27 cellular contexts compared by ENCODE assay signal in genomic region chr2:203918839-203919238, GRCh38. TPM values are rescaled to one million over a fixed set of nuclear protein-coding genes. Genes with fewer than 3 reads are reported as not detected.
DNase-seq lines count a peak whose midpoint lies in the region; ATAC-seq and TF ChIP-seq lines count a peak whose summit lies in the region.
"Had no signal": no experiment of that assay in that cellular context is flagged by ENCODE, and none has a peak within 500 bp of the region (broad histone marks: within the 10 kb centered on the region; RNA-seq: fewer than 3 reads in every experiment).

No MANE protein-coding gene starts in this region.

- H3K27me3 Mint-ChIP-seq in activated T-helper 17 cell treated with anti-CD3 and anti-CD28 coated beads, Interleukin-2, amount 50 U/mL, for 72 hours, result no peaks in the 10 kb centered on the region
- peaks cover 35% of the 10 kb centered on the region for H3K27me3 Mint-ChIP-seq in stimulated activated memory B cell treated with anti-CD40 and anti-IgM and Interleukin-4, amounts not matched to agents 10 μg/mL and 1 μg/mL and 100 μg/mL, for 72 hours
- peaks cover 2% of the 10 kb centered on the region for H3K27me3 Mint-ChIP-seq in activated naive CD8-positive, alpha-beta T cell treated with anti-CD3 and anti-CD28 coated beads, Interleukin-2, amount 50 U/mL, for 24 hours

- H3K36me3 ChIP-seq in left ventricle myocardium inferior, result no peaks in the 10 kb centered on the region
- H3K36me3 ChIP-seq: SJSA1 had no signal

- intact Hi-C loops in Right ventricle myocardium inferior (cut with DNase I), result no loop called here
- intact Hi-C loops in left ventricle myocardium inferior (cut with micrococcal nuclease), result no loop called here
- intact Hi-C loops in right cardiac atrium (cut with DNase I), result no loop called here

- peak overlapping the region; percentile 63 for H3K4me3 Mint-ChIP-seq in activated T-helper 17 cell treated with anti-CD3 and anti-CD28 coated beads, Interleukin-2, amount 50 U/mL, for 72 hours
- H3K4me3 Mint-ChIP-seq in stimulated activated memory B cell treated with anti-CD40 and anti-IgM and Interleukin-4, amounts not matched to agents 10 μg/mL and 1 μg/mL and 100 μg/mL, for 72 hours, result no peak overlapping the region
- no peak overlapping the region for H3K4me3 Mint-ChIP-seq in activated naive CD8-positive, alpha-beta T cell treated with anti-CD3 and anti-CD28 coated beads, Interleukin-2, amount 50 U/mL, for 24 hours
- H3K4me3 Mint-ChIP-seq: CD8-positive, alpha-beta memory T cell had no signal

- ATAC-seq in Right ventricle myocardium inferior (peak; percentile 34), right cardiac atrium (peak; percentile 52 to 60), HG02938 (IDR thresholded peaks at IDR 0.05; ENCODE audit: unreplicated experiment) (no peak)
- ATAC-seq in activated T-helper 17 cell treated with anti-CD3 and anti-CD28 coated beads, Interleukin-2, amount 50 U/mL, for 72 hours (replicated peaks), result no peak
- ATAC-seq in stimulated activated memory B cell treated with anti-CD40 and anti-IgM and Interleukin-4, amounts not matched to agents 10 μg/mL and 1 μg/mL and 100 μg/mL, for 72 hours, result peak; percentile 13
- no peak for ATAC-seq in activated naive CD8-positive, alpha-beta T cell treated with anti-CD3 and anti-CD28 coated beads, Interleukin-2, amount 50 U/mL, for 24 hours
- ATAC-seq: Panc1 had no signal

- H3K36me3 Mint-ChIP-seq in activated T-helper 17 cell treated with anti-CD3 and anti-CD28 coated beads, Interleukin-2, amount 50 U/mL, for 72 hours (ENCODE audit: low read depth), result no peaks in the 10 kb centered on the region
- H3K36me3 Mint-ChIP-seq in stimulated activated memory B cell treated with anti-CD40 and anti-IgM and Interleukin-4, amounts not matched to agents 10 μg/mL and 1 μg/mL and 100 μg/mL, for 72 hours, result no peaks in the 10 kb centered on the region
- no peaks in the 10 kb centered on the region for H3K36me3 Mint-ChIP-seq in activated naive CD8-positive, alpha-beta T cell treated with anti-CD3 and anti-CD28 coated beads, Interleukin-2, amount 50 U/mL, for 24 hours (ENCODE audit: low read depth)

- no peaks in the 10 kb centered on the region for H3K9me3 ChIP-seq in left ventricle myocardium inferior (replicated peaks)
- no peaks in the 10 kb centered on the region for H3K9me3 ChIP-seq in right cardiac atrium (ENCODE audit: control insufficient read depth, low read length)
- H3K9me3 ChIP-seq: SJSA1 had no signal

- 44% methylated on average over 3 of the region's 3 CpGs for WGBS in right cardiac atrium

- H3K27ac Mint-ChIP-seq in activated T-helper 17 cell treated with anti-CD3 and anti-CD28 coated beads, Interleukin-2, amount 50 U/mL, for 72 hours, result no peak overlapping the region
- no peak overlapping the region for H3K27ac Mint-ChIP-seq in stimulated activated memory B cell treated with anti-CD40 and anti-IgM and Interleukin-4, amounts not matched to agents 10 μg/mL and 1 μg/mL and 100 μg/mL, for 72 hours
- H3K27ac Mint-ChIP-seq in activated naive CD8-positive, alpha-beta T cell treated with anti-CD3 and anti-CD28 coated beads, Interleukin-2, amount 50 U/mL, for 24 hours, result no peak overlapping the region

- peaks cover 32% of the 10 kb centered on the region for H3K4me1 Mint-ChIP-seq in activated T-helper 17 cell treated with anti-CD3 and anti-CD28 coated beads, Interleukin-2, amount 50 U/mL, for 72 hours
- peaks cover 7% of the 10 kb centered on the region for H3K4me1 Mint-ChIP-seq in stimulated activated memory B cell treated with anti-CD40 and anti-IgM and Interleukin-4, amounts not matched to agents 10 μg/mL and 1 μg/mL and 100 μg/mL, for 72 hours
- peaks cover 29% of the 10 kb centered on the region for H3K4me1 Mint-ChIP-seq in activated naive CD8-positive, alpha-beta T cell treated with anti-CD3 and anti-CD28 coated beads, Interleukin-2, amount 50 U/mL, for 24 hours

- no peak for DNase-seq in Right ventricle myocardium inferior (ENCODE audit: missing footprints)
- DNase-seq in left ventricle myocardium inferior, result no peak
- DNase-seq in right cardiac atrium, result peak in 1 of 3 donors; percentile 57
- DNase-seq in caudate nucleus (lab: John Stamatoyannopoulos, UW), result no peak
- DNase-seq in activated naive CD8-positive, alpha-beta T cell treated with anti-CD3 and anti-CD28 coated beads, Interleukin-2, amount 50 U/mL, for 24 hours, result no peak
- DNase-seq: 8988T; AML-193; CD8-positive, alpha-beta memory T cell; DMS53; EL; GF-D8; NCI-H1105 treated with DMSO at 0.1 percent for 48 hours; NCI-H2029 treated with DMSO at 0.1 percent for 48 hours; NCI-H226; NCI-H510A treated with DMSO at 0.1 percent for 48 hours; NCI-H748 treated with DMSO at 0.1 percent for 48 hours had no signal

- no peak for TF ChIP-seq CTCF in left ventricle myocardium inferior (IDR thresholded peaks at IDR 0.05; ENCODE audit: borderline replicate concordance)

- H3K27ac ChIP-seq in left ventricle myocardium inferior (replicated peaks) (no peak overlapping the region), right cardiac atrium (ENCODE audit: low read length) (no peak overlapping the region), caudate nucleus (ENCODE audit: low read depth, low read length) (no peak overlapping the region)
- H3K27ac ChIP-seq: C4-2B, HL-60, KMS-11, SJSA1 had no signal

- peaks cover 8% of the 10 kb centered on the region for H3K4me1 ChIP-seq in left ventricle myocardium inferior
- no peaks in the 10 kb centered on the region for H3K4me1 ChIP-seq in right cardiac atrium (ENCODE audit: control insufficient read depth, insufficient read depth, low read length)
- H3K4me1 ChIP-seq: SJSA1 had no signal

- no peaks in the 10 kb centered on the region for H3K27me3 ChIP-seq in left ventricle myocardium inferior (ENCODE audit: low read depth)
- H3K27me3 ChIP-seq in right cardiac atrium (ENCODE audit: control insufficient read depth, insufficient read depth), result no peaks in the 10 kb centered on the region
- H3K27me3 ChIP-seq: SJSA1 had no signal

- H3K9me3 Mint-ChIP-seq in activated T-helper 17 cell treated with anti-CD3 and anti-CD28 coated beads, Interleukin-2, amount 50 U/mL, for 72 hours, result no peaks in the 10 kb centered on the region
- H3K9me3 Mint-ChIP-seq in stimulated activated memory B cell treated with anti-CD40 and anti-IgM and Interleukin-4, amounts not matched to agents 10 μg/mL and 1 μg/mL and 100 μg/mL, for 72 hours, result no peaks in the 10 kb centered on the region
- no peaks in the 10 kb centered on the region for H3K9me3 Mint-ChIP-seq in activated naive CD8-positive, alpha-beta T cell treated with anti-CD3 and anti-CD28 coated beads, Interleukin-2, amount 50 U/mL, for 24 hours
- H3K9me3 Mint-ChIP-seq: CD8-positive, alpha-beta memory T cell had no signal

- H3K4me3 ChIP-seq in left ventricle myocardium inferior (no peak overlapping the region), right cardiac atrium (ENCODE audit: low read length) (no peak overlapping the region)
- H3K4me3 ChIP-seq: SJSA1 had no signal

RNA-seq across cellular contexts. Expression of gene ICOS, which starts 17.7 kb away (rescaled TPM):
- total RNA-seq in Right ventricle myocardium inferior (not detected), left ventricle myocardium inferior (not detected), right cardiac atrium (under 1 TPM in 2 of 4 donors, not detected in 2; 0.09 to 0.12 TPM)
- 100 to 1,000 TPM; 146 to 194 TPM for total RNA-seq in activated T-helper 17 cell treated with anti-CD3 and anti-CD28 coated beads, Interleukin-2, amount 50 U/mL, for 72 hours
- polyA plus RNA-seq in right cardiac atrium, result 0.05 TPM
- total RNA-seq: H7, HT-29, SJSA1 had no signal
- polyA plus RNA-seq: AG04450 had no signal

RNA-seq across cellular contexts. Expression of gene CTLA4, which starts 51.3 kb away (rescaled TPM):
- 0.19 TPM for total RNA-seq in Right ventricle myocardium inferior
- 0.11 TPM for total RNA-seq in left ventricle myocardium inferior
- 100 to 1,000 TPM; 282 to 334 TPM for total RNA-seq in activated T-helper 17 cell treated with anti-CD3 and anti-CD28 coated beads, Interleukin-2, amount 50 U/mL, for 72 hours
- total RNA-seq in right cardiac atrium, result not detected
- polyA plus RNA-seq in right cardiac atrium, result 0.07 TPM
- total RNA-seq: H7, HT-29, SJSA1 had no signal
- polyA plus RNA-seq: AG04450 had no signal

Comparison
In these comparisons a context has a peak if more than half of its experiments do, and no peak if none do; other contexts are left out.
1. ATAC-seq: peak in Right ventricle myocardium inferior (single experiment), right cardiac atrium (2 of 2) and stimulated activated memory B cell treated with anti-CD40 and anti-IgM and Interleukin-4, amounts not matched to agents 10 μg/mL and 1 μg/mL and 100 μg/mL, for 72 hours (single experiment); none in activated T-helper 17 cell treated with anti-CD3 and anti-CD28 coated beads, Interleukin-2, amount 50 U/mL, for 72 hours (single experiment), HG02938 (single experiment) and activated naive CD8-positive, alpha-beta T cell treated with anti-CD3 and anti-CD28 coated beads, Interleukin-2, amount 50 U/mL, for 24 hours (single experiment).
2. RNA of gene ICOS, which starts 17.7 kb away (total RNA-seq): 146 to 194 TPM in activated T-helper 17 cell treated with anti-CD3 and anti-CD28 coated beads, Interleukin-2, amount 50 U/mL, for 72 hours; 0.09 to 0.12 TPM in right cardiac atrium, not detected in Right ventricle myocardium inferior (single experiment) and not detected in left ventricle myocardium inferior (single experiment); every median in the first group is over 100 times any median in the second.
3. RNA of gene CTLA4, which starts 51.3 kb away (total RNA-seq): 282 to 334 TPM in activated T-helper 17 cell treated with anti-CD3 and anti-CD28 coated beads, Interleukin-2, amount 50 U/mL, for 72 hours; 0.19 TPM in Right ventricle myocardium inferior (single experiment), not detected in right cardiac atrium and 0.11 TPM in left ventricle myocardium inferior (single experiment); every median in the first group is over 100 times any median in the second.